2 cellular contexts compared by ENCODE assay signal in genomic region chr10:8985651-8986050, GRCh38.
TF ChIP-seq lines count a peak whose summit lies in the region.

No MANE protein-coding gene starts in this region.

TF ChIP-seq in liver, 16 proteins besides CTCF, POLR2A, EP300 and RAD21 (continued from another document):
- no peak for TF ChIP-seq FOXA1 (IDR thresholded peaks at IDR 0.05)
- no peak for TF ChIP-seq HNF4G (IDR thresholded peaks at IDR 0.05)
- TF ChIP-seq MAX (IDR thresholded peaks at IDR 0.05) = no peak
- TF ChIP-seq ATF3 (IDR thresholded peaks at IDR 0.05) = no peak

TF ChIP-seq in HepG2, 621 proteins besides CTCF, POLR2A, EP300 and RAD21 (continued from another document):
- no peak for TF ChIP-seq RFXANK (CRISPR knock-in tag; IDR thresholded peaks at IDR 0.05)
- no peak for TF ChIP-seq NPAS2 (CRISPR knock-in tag; IDR thresholded peaks at IDR 0.05; ENCODE audit: borderline replicate concordance)
- no peak for TF ChIP-seq HES4 (CRISPR knock-in tag; IDR thresholded peaks at IDR 0.05; ENCODE audit: borderline replicate concordance)
- TF ChIP-seq RARG (CRISPR knock-in tag; IDR thresholded peaks at IDR 0.05; ENCODE audit: low read depth) = no peak
- no peak for TF ChIP-seq ZNF512B (CRISPR knock-in tag; IDR thresholded peaks at IDR 0.05; ENCODE audit: borderline replicate concordance)
- no peak for TF ChIP-seq PREB (CRISPR knock-in tag; IDR thresholded peaks at IDR 0.05)
- TF ChIP-seq ZNF549 (CRISPR knock-in tag; IDR thresholded peaks at IDR 0.05) = no peak
- TF ChIP-seq PBX3 (CRISPR knock-in tag; IDR thresholded peaks at IDR 0.05; ENCODE audit: borderline replicate concordance) = no peak
- TF ChIP-seq ZNF24 (IDR thresholded peaks at IDR 0.05) = no peak
- no peak for TF ChIP-seq NRL (CRISPR knock-in tag; IDR thresholded peaks at IDR 0.05; ENCODE audit: borderline replicate concordance)
- no peak for TF ChIP-seq SMAD3 (CRISPR knock-in tag; IDR thresholded peaks at IDR 0.05)
- no peak for TF ChIP-seq ZNF317 (CRISPR knock-in tag; IDR thresholded peaks at IDR 0.05)
- TF ChIP-seq SNAPC5 (CRISPR knock-in tag; IDR thresholded peaks at IDR 0.05; ENCODE audit: borderline replicate concordance) = no peak
- TF ChIP-seq TMF1 (CRISPR knock-in tag; IDR thresholded peaks at IDR 0.05; ENCODE audit: low read depth) = no peak
- no peak for TF ChIP-seq FOXC1 (CRISPR knock-in tag; IDR thresholded peaks at IDR 0.05; ENCODE audit: borderline replicate concordance)
- no peak for TF ChIP-seq ZZZ3 (CRISPR knock-in tag; IDR thresholded peaks at IDR 0.05; ENCODE audit: borderline replicate concordance)
